ENCODE assay signal across 10 cellular contexts in the genomic region with DNA sequence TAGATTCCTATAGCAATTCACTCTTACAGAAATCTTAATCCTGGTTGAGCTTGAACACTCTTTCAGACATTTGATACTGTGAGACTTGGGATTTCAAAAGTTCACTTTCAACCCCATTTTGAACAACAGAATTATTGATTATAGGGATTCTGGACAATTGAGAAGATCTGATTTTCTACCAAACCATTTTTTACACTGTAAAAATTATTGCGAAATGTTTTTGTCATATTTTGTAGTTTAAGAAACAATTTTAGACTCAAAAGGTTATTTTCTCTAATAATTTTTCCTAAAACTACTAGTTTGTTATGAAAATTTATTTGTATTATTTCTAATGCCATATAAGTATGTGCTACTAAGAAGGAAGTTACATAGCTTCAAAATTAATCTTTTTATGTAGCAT.
"Had no signal": no experiment of that assay in that cellular context is flagged by ENCODE, and none has a peak within 500 bp of the region (broad histone marks: within the 10 kb centered on the region; RNA-seq: fewer than 3 reads in every experiment).

No MANE protein-coding gene starts in this region.

- ATAC-seq: activated CD8-positive, alpha-beta T cell treated with anti-CD3 and anti-CD28 coated beads for 36 hours; naive thymus-derived CD8-positive, alpha-beta T cell had no signal

- H3K4me3 ChIP-seq: colonic mucosa, sigmoid colon had no signal

- H3K27me3 ChIP-seq: colonic mucosa, heart right ventricle, sigmoid colon had no signal

- H3K79me2 ChIP-seq: parathyroid adenoma had no signal

- H3K36me3 ChIP-seq: colonic mucosa had no signal

- H3K9me3 ChIP-seq: colonic mucosa, heart right ventricle, sigmoid colon had no signal

- DNase-seq: activated CD8-positive, alpha-beta T cell treated with anti-CD3 and anti-CD28 coated beads for 36 hours; activated naive CD8-positive, alpha-beta T cell treated with anti-CD3 and anti-CD28 coated beads for 36 hours; central memory CD4-positive, alpha-beta T cell; colonic mucosa; immature natural killer cell; T1000 had no signal

- H3K4me1 ChIP-seq: colonic mucosa, parathyroid adenoma, sigmoid colon had no signal

- H3K9ac ChIP-seq: parathyroid adenoma had no signal

- H3K27ac ChIP-seq: colonic mucosa, parathyroid adenoma, sigmoid colon had no signal
